12 cellular contexts compared by ENCODE assay signal in the genomic region with DNA sequence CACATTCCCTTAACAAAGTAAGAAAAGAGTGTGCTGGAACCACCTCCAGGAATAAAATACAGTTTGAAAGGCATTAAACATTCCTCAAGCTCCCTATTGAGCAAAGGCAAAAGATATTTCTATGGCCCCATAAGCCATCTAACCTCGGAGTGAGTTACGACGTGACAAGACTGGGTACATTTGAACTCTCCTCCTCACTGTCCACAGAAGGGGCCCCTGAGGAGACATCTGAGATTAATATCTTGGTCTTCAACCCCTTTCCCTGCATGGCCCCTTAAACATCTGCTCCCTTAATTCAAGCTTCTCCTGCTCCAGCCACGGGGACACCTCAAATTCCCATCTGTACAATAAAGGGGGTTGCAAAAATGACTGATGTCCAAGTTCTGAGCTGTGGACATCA. TPM values are rescaled to one million over a fixed set of nuclear protein-coding genes. Genes with fewer than 3 reads are reported as not detected.
DNase-seq lines count a peak whose midpoint lies in the region; ATAC-seq and TF ChIP-seq lines count a peak whose summit lies in the region.
"Had no signal": no experiment of that assay in that cellular context is flagged by ENCODE, and none has a peak within 500 bp of the region (broad histone marks: within the 10 kb centered on the region; RNA-seq: fewer than 3 reads in every experiment).

No MANE protein-coding gene starts in this region.

- H3K9me3 Mint-ChIP-seq in activated naive CD8-positive, alpha-beta T cell treated with anti-CD3 and anti-CD28 coated beads, Interleukin-2, amount 10 ng/mL, durations not matched to agents 7 days and 5 days = peaks cover 18% of the 10 kb centered on the region

- POLR2A ChIA-PET in activated naive CD8-positive, alpha-beta T cell treated with anti-CD3 and anti-CD28 coated beads, Interleukin-2, amount 10 ng/mL, durations not matched to agents 7 days and 5 days (lab: Charles Lee) = interaction anchor here (0.6 to 4.2 kb wide), 18 partner anchors 8 to 284 kb away, joined by 3 to 37 read pairs (median 8); a partner anchor contains a TSS

- peak overlapping the region; percentile 84 for H3K4me3 Mint-ChIP-seq in activated naive CD8-positive, alpha-beta T cell treated with anti-CD3 and anti-CD28 coated beads, Interleukin-2, amount 10 ng/mL, durations not matched to agents 7 days and 5 days

- peaks cover 0 to 20% (median 6%) of the 10 kb centered on the region in 12 donors for H3K9me3 ChIP-seq in heart left ventricle
- H3K9me3 ChIP-seq in mucosa of rectum (ENCODE audit: control insufficient read depth in 2 of 2, low read length in 2 of 2) = no peaks in the 10 kb centered on the region
- peaks cover 0 to 20% (median 0%) of the 10 kb centered on the region in 4 donors for H3K9me3 ChIP-seq in tibial nerve

- H3K4me1 ChIP-seq in heart left ventricle (peaks cover 0 to 54% (median 6%) of the 10 kb centered on the region in 12 donors), mucosa of rectum (ENCODE audit: control insufficient read depth in 2 of 2, insufficient read depth in 2 of 2, low read length in 2 of 2) (peaks cover 0 to 5% of the 10 kb centered on the region in 2 donors), tibial nerve (no peaks in the 10 kb centered on the region)

- H3K36me3 ChIP-seq in heart left ventricle = peaks cover 0 to 37% (median 13%) of the 10 kb centered on the region in 9 donors
- H3K36me3 ChIP-seq in mucosa of rectum (ENCODE audit: control insufficient read depth in 2 of 2, insufficient read depth in 2 of 2, low read length in 2 of 2) = no peaks in the 10 kb centered on the region
- H3K36me3 ChIP-seq in tibial nerve = peaks cover 0 to 7% (median 0%) of the 10 kb centered on the region in 3 donors

- no peak for DNase-seq in heart left ventricle
- DNase-seq in cardiac septum (ENCODE audit: low spot score) = no peak
- no peak for DNase-seq in activated naive CD8-positive, alpha-beta T cell treated with anti-CD3 and anti-CD28 coated beads, Interleukin-2, amount 10 ng/mL, durations not matched to agents 7 days and 5 days
- DNase-seq in tibial nerve (ENCODE audit: low spot score in 2 of 2) = no peak
- no peak for DNase-seq in OCI-M1 (lab: John Stamatoyannopoulos, UW)
- DNase-seq: erythroblast, NCI-H187 treated with DMSO at 0.1 percent for 48 hours had no signal

- H3K27me3 ChIP-seq in heart left ventricle = no peaks in the 10 kb centered on the region
- H3K27me3 ChIP-seq in mucosa of rectum (ENCODE audit: control insufficient read depth in 2 of 2, insufficient read depth in 2 of 2, low read length in 2 of 2) = no peaks in the 10 kb centered on the region
- no peaks in the 10 kb centered on the region for H3K27me3 ChIP-seq in tibial nerve

- whole genome bisulfite sequencing in heart left ventricle, 4 donors = 49 to 60% (median 55%) methylated on average over 4 of the region's 4 CpGs
- WGBS in tibial nerve, 2 donors = 30 to 32% methylated on average over 4 of the region's 4 CpGs

- peak overlapping the region; percentile 87 for H3K27ac Mint-ChIP-seq in activated naive CD8-positive, alpha-beta T cell treated with anti-CD3 and anti-CD28 coated beads, Interleukin-2, amount 10 ng/mL, durations not matched to agents 7 days and 5 days

- peak overlapping the region; percentile 77 to 97 (median 90) for H3K27ac ChIP-seq in heart left ventricle
- H3K27ac ChIP-seq in mucosa of rectum (ENCODE audit: low read depth in 2 of 2, low read length in 2 of 2) = peak overlapping the region; percentile 24 to 54
- peak overlapping the region; percentile 22 to 75 (median 58) for H3K27ac ChIP-seq in tibial nerve

- peaks cover 66% of the 10 kb centered on the region for H3K36me3 Mint-ChIP-seq in activated naive CD8-positive, alpha-beta T cell treated with anti-CD3 and anti-CD28 coated beads, Interleukin-2, amount 10 ng/mL, durations not matched to agents 7 days and 5 days

- H3K9ac ChIP-seq in mucosa of rectum (ENCODE audit: low read depth in 1 of 2, low read length in 2 of 2) = peak overlapping the region; percentile 20 to 60

- no peaks in the 10 kb centered on the region for H3K27me3 Mint-ChIP-seq in activated naive CD8-positive, alpha-beta T cell treated with anti-CD3 and anti-CD28 coated beads, Interleukin-2, amount 10 ng/mL, durations not matched to agents 7 days and 5 days

- TF ChIP-seq EP300 in tibial nerve (IDR thresholded peaks at IDR 0.05) = no peak

- intact Hi-C loops in heart left ventricle (cut with DNase I) = loop anchor here in 5 of 10 donors (1.0 to 10.0 kb wide), 5 partner anchors 35 to 152 kb away; a partner anchor contains a TSS
- intact Hi-C loops in cardiac septum (cut with DNase I) = loop anchor here (2.0 to 5.0 kb wide), 3 partner anchors 20 to 150 kb away; a partner anchor contains a TSS

- H3K4me1 Mint-ChIP-seq in activated naive CD8-positive, alpha-beta T cell treated with anti-CD3 and anti-CD28 coated beads, Interleukin-2, amount 10 ng/mL, durations not matched to agents 7 days and 5 days = peaks cover 45% of the 10 kb centered on the region

- H3K4me3 ChIP-seq in heart left ventricle (peak overlapping the region; percentile 28 to 80 (median 60)), mucosa of rectum (ENCODE audit: low read length in 2 of 2) (peak overlapping the region; percentile 65 to 70), tibial nerve (peak overlapping the region; percentile 24 to 50 (median 36))

- TF ChIP-seq POLR2A in heart left ventricle (IDR thresholded peaks at IDR 0.05) = no peak
- no peak for TF ChIP-seq POLR2A in tibial nerve (IDR thresholded peaks at IDR 0.05)

- ATAC-seq in heart left ventricle (no peak), GM18502 (IDR thresholded peaks at IDR 0.05; ENCODE audit: poor library complexity, unreplicated experiment) (no peak), GM21619 (IDR thresholded peaks at IDR 0.05; ENCODE audit: unreplicated experiment) (no peak)
- ATAC-seq in activated naive CD8-positive, alpha-beta T cell treated with anti-CD3 and anti-CD28 coated beads, Interleukin-2, amount 10 ng/mL, durations not matched to agents 7 days and 5 days (ENCODE audit: low read depth) = no peak

- TF ChIP-seq CTCF in heart left ventricle (IDR thresholded peaks at IDR 0.05) = no peak
- TF ChIP-seq CTCF in tibial nerve (IDR thresholded peaks at IDR 0.05) = no peak

RNA-seq across cellular contexts. Expression of a gene that starts 0.5 kb away (rescaled TPM):
- total RNA-seq in heart left ventricle = 1 to 10 TPM; 3.4 to 9.2 (median 5.8) TPM
- 1 to 10 TPM; 7.7 to 9.7 TPM for polyA plus RNA-seq in heart left ventricle
- 3.5 TPM for total RNA-seq in cardiac septum
- 10 to 100 TPM; 42.1 to 43.0 TPM for total RNA-seq in activated naive CD8-positive, alpha-beta T cell treated with anti-CD3 and anti-CD28 coated beads, Interleukin-2, amount 10 ng/mL, durations not matched to agents 7 days and 5 days
- 10 to 100 TPM in 1 of 4 donors, 1 to 10 TPM in 3; 4.0 to 10.4 (median 8.4) TPM for total RNA-seq in tibial nerve
- total RNA-seq: astrocyte, renal cortical epithelial cell had no signal

RNA-seq across cellular contexts. Expression of a gene that starts 20.3 kb away (rescaled TPM):
- 10 to 100 TPM in 8 of 9 donors, 1 to 10 TPM in 1; 6.4 to 40.4 (median 12.2) TPM for total RNA-seq in heart left ventricle
- polyA plus RNA-seq in heart left ventricle = 10 to 100 TPM; 22.1 to 22.2 TPM
- total RNA-seq in cardiac septum = 6.6 TPM
- 100 to 1,000 TPM; 112 to 123 TPM for total RNA-seq in activated naive CD8-positive, alpha-beta T cell treated with anti-CD3 and anti-CD28 coated beads, Interleukin-2, amount 10 ng/mL, durations not matched to agents 7 days and 5 days
- total RNA-seq in tibial nerve = 10 to 100 TPM; 22.0 to 36.7 (median 33.4) TPM

RNA-seq across cellular contexts. Expression of a gene that starts 31.4 kb away (rescaled TPM):
- total RNA-seq in heart left ventricle = 10 to 100 TPM in 2 of 9 donors, 1 to 10 TPM in 7; 2.1 to 23.5 (median 4.9) TPM
- 1 to 10 TPM; 2.3 to 6.6 TPM for polyA plus RNA-seq in heart left ventricle
- 3.1 TPM for total RNA-seq in cardiac septum
- 100 to 1,000 TPM; 139 to 140 TPM for total RNA-seq in activated naive CD8-positive, alpha-beta T cell treated with anti-CD3 and anti-CD28 coated beads, Interleukin-2, amount 10 ng/mL, durations not matched to agents 7 days and 5 days
- total RNA-seq in tibial nerve = 10 to 100 TPM in 1 of 4 donors, 1 to 10 TPM in 3; 6.3 to 22.0 (median 7.8) TPM
- total RNA-seq: astrocyte had no signal

Comparison
In these comparisons a context has a peak if more than half of its experiments do, and no peak if none do; other contexts are left out.
1. H3K27ac ChIP-seq: peak in every context shown above with its lines; median percentile 90 in heart left ventricle; 58 in tibial nerve; 39 in mucosa of rectum.
2. RNA of a gene that starts 31.4 kb away (total RNA-seq): 139 to 140 TPM in activated naive CD8-positive, alpha-beta T cell treated with anti-CD3 and anti-CD28 coated beads, Interleukin-2, amount 10 ng/mL, durations not matched to agents 7 days and 5 days; 6.3 to 22.0 TPM in tibial nerve, 2.1 to 23.5 TPM in heart left ventricle and 3.1 TPM in cardiac septum (single experiment); every median in the first group is over 4 times any median in the second.
3. Peak in every context shown above with its lines, with median percentiles within 50 percentile points of each other: H3K4me3 ChIP-seq.